Comparison of ENCODE assay signal across 12 cellular contexts in genomic region chr16:68286153-68287074, GRCh38. TPM values are rescaled to one million over a fixed set of nuclear protein-coding genes. Genes with fewer than 3 reads are reported as not detected.
DNase-seq lines count a peak whose midpoint lies in the region; ATAC-seq and TF ChIP-seq lines count a peak whose summit lies in the region.
"Had no signal": no experiment of that assay in that cellular context is flagged by ENCODE, and none has a peak within 500 bp of the region (broad histone marks: within the 10 kb centered on the region; RNA-seq: fewer than 3 reads in every experiment).

No MANE protein-coding gene starts in this region.

- peak; percentile 94 for ATAC-seq in DND-41 (ENCODE audit: insufficient read depth, low read depth)
- ATAC-seq in activated naive CD4-positive, alpha-beta T cell treated with anti-CD3 and anti-CD28 coated beads, Interleukin-2, amount 50 U/mL, for 72 hours: peak; percentile 11 to 40
- peak; percentile 69 for ATAC-seq in naive thymus-derived CD4-positive, alpha-beta T cell

- CTCF ChIA-PET in naive thymus-derived CD4-positive, alpha-beta T cell (lab: Charles Lee): interaction anchor here (0.6 to 27.4 kb wide), 8 partner anchors 8 to 41 kb away, joined by 3 to 317 read pairs (median 10); partner anchors contain the start of gene SLC7A6
- CTCF ChIA-PET in RWPE1 (lab: Yijun Ruan, JAX): interaction anchor here (0.6 to 2.8 kb wide), 3 partner anchors 22 to 443 kb away, joined by 3 to 12 read pairs (median 4); partner anchors contain the start of gene SLC7A6

- no peaks in the 10 kb centered on the region for H3K9me3 ChIP-seq in DND-41 (ENCODE audit: insufficient read depth, low read length, severe bottlenecking)
- no peaks in the 10 kb centered on the region for H3K9me3 ChIP-seq in naive thymus-derived CD4-positive, alpha-beta T cell (ENCODE audit: control insufficient read depth in 2 of 3, low read length in 3 of 3)
- H3K9me3 ChIP-seq: HAP-1 had no signal

- peak overlapping the region; percentile 50; the same call in 1 of the 2 replicates for H3K4me2 ChIP-seq in DND-41 (ENCODE audit: insufficient read depth, low read length)

- H3K4me1 ChIP-seq in DND-41 (ENCODE audit: insufficient read depth, low read length): peaks cover 46% of the 10 kb centered on the region
- peaks cover 80 to 98% of the 10 kb centered on the region in 2 donors for H3K4me1 ChIP-seq in naive thymus-derived CD4-positive, alpha-beta T cell (ENCODE audit: control insufficient read depth in 2 of 2, insufficient read depth in 2 of 2, low read length in 2 of 2)
- H3K4me1 ChIP-seq: HAP-1 had no signal

- H3K79me2 ChIP-seq in DND-41 (ENCODE audit: insufficient read depth, low read length): peaks cover 91% of the 10 kb centered on the region

- peak overlapping the region; percentile 78 to 93 (median 84) for H3K4me3 Mint-ChIP-seq in naive thymus-derived CD4-positive, alpha-beta T cell

- DNase-seq in DND-41: peak; percentile 70
- peak; percentile 85 for DNase-seq in KBM-7
- DNase-seq in activated naive CD4-positive, alpha-beta T cell treated with anti-CD3 and anti-CD28 coated beads, Interleukin-2, amount 50 U/mL, for 72 hours (ENCODE audit: low spot score in 2 of 2): no peak
- DNase-seq in naive thymus-derived CD4-positive, alpha-beta T cell: peak in 7 of 9 donors; percentile 58 to 76 (median 72)
- no peak for DNase-seq in mesenteric fat pad (ENCODE audit: low spot score)
- DNase-seq in NCI-H510A (lab: John Stamatoyannopoulos, UW): no peak
- DNase-seq in RWPE1 (ENCODE audit: low spot score): no peak
- no peak for DNase-seq in kidney tubule cell (ENCODE audit: low spot score)
- DNase-seq: NCI-H1092 treated with DMSO at 0.1 percent for 48 hours had no signal

- peaks cover 86% of the 10 kb centered on the region for H3K36me3 ChIP-seq in DND-41 (ENCODE audit: insufficient read depth, low read length)
- H3K36me3 ChIP-seq in naive thymus-derived CD4-positive, alpha-beta T cell (ENCODE audit: control insufficient read depth in 2 of 3, insufficient read depth in 3 of 3, low read length in 3 of 3): peaks cover 0 to 18% (median 0%) of the 10 kb centered on the region in 3 experiments
- H3K36me3 ChIP-seq: cardiac muscle cell had no signal

- H3K9ac ChIP-seq in DND-41 (ENCODE audit: low read depth, low read length): peak overlapping the region; percentile 33

- H2AFZ ChIP-seq in DND-41 (ENCODE audit: low read depth, low read length): no peak overlapping the region

- H3K27ac ChIP-seq in DND-41 (ENCODE audit: low read length) (peak overlapping the region; percentile 74), RWPE1 (no peak overlapping the region)
- peak overlapping the region; percentile 68 for H3K27ac ChIP-seq in naive thymus-derived CD4-positive, alpha-beta T cell (ENCODE audit: low read depth, low read length)
- H3K27ac ChIP-seq: cardiac muscle cell had no signal

- H3K4me3 ChIP-seq in DND-41 (ENCODE audit: low read depth in 1 of 2, low read length in 2 of 2): peak overlapping the region in 1 of 2 experiments; percentile 27; a peak in 2 of 4 replicates
- peak overlapping the region; percentile 62 for H3K4me3 ChIP-seq in naive thymus-derived CD4-positive, alpha-beta T cell (ENCODE audit: low read length)
- H3K4me3 ChIP-seq: cardiac muscle cell, HAP-1 had no signal

- peaks cover 32% of the 10 kb centered on the region for H4K20me1 ChIP-seq in DND-41 (ENCODE audit: insufficient read depth, low read length)

- H3K27ac Mint-ChIP-seq in activated naive CD4-positive, alpha-beta T cell treated with anti-CD3 and anti-CD28 coated beads, Interleukin-2, amount 50 U/mL, for 72 hours: peak overlapping the region; percentile 86 to 94
- peak overlapping the region; percentile 84 to 92 (median 90) for H3K27ac Mint-ChIP-seq in naive thymus-derived CD4-positive, alpha-beta T cell

- no peaks in the 10 kb centered on the region for H3K9me3 Mint-ChIP-seq in activated naive CD4-positive, alpha-beta T cell treated with anti-CD3 and anti-CD28 coated beads, Interleukin-2, amount 50 U/mL, for 72 hours
- peaks cover 0 to 4% (median 0%) of the 10 kb centered on the region in 11 donors for H3K9me3 Mint-ChIP-seq in naive thymus-derived CD4-positive, alpha-beta T cell

- POLR2A ChIA-PET in naive thymus-derived CD4-positive, alpha-beta T cell (lab: Charles Lee): interaction anchor here (0.7 to 13.7 kb wide), 10 partner anchors 8 to 43 kb away, joined by 3 to 531 read pairs (median 8); partner anchors contain the start of genes PLA2G15, PRMT7, SLC7A6 and SLC7A6OS
- POLR2A ChIA-PET in RWPE1 (lab: Yijun Ruan, JAX; ENCODE audit: low non-redundant PET): no interaction called here

- peaks cover 85 to 100% (median 94%) of the 10 kb centered on the region in 7 donors for H3K4me1 Mint-ChIP-seq in naive thymus-derived CD4-positive, alpha-beta T cell

- intact Hi-C loops in naive thymus-derived CD4-positive, alpha-beta T cell (cut with micrococcal nuclease): loop anchor here (1.0 to 10.0 kb wide), 7 partner anchors 10 to 722 kb away; partner anchors contain the start of genes SLC7A6OS (in 2 of the 2), CTCF (in 1 of the 2), SLC7A6 (in 1 of the 2) and SMPD3 (in 1 of the 2)

- in situ Hi-C loops in KBM-7 (cut with MboI; ENCODE audit: low pct_unique_long_range_greater_than_20kb, low sequenced_read_pairs): no loop called here

- TF ChIP-seq CTCF in DND-41 (IDR thresholded peaks at IDR 0.05; ENCODE audit: borderline replicate concordance, extremely low read depth, low read length, poor library complexity, severe bottlenecking) (no peak), RWPE1 (conservative IDR thresholded peaks at IDR 0.05; ENCODE audit: low read depth) (no peak)

- peaks cover 37 to 39% of the 10 kb centered on the region in 2 donors for H3K36me3 Mint-ChIP-seq in activated naive CD4-positive, alpha-beta T cell treated with anti-CD3 and anti-CD28 coated beads, Interleukin-2, amount 50 U/mL, for 72 hours
- H3K36me3 Mint-ChIP-seq in naive thymus-derived CD4-positive, alpha-beta T cell: peaks cover 16 to 62% (median 35%) of the 10 kb centered on the region in 5 donors

- no peaks in the 10 kb centered on the region for H3K27me3 ChIP-seq in DND-41 (ENCODE audit: insufficient read depth, low read length, poor library complexity)
- H3K27me3 ChIP-seq in naive thymus-derived CD4-positive, alpha-beta T cell (ENCODE audit: control insufficient read depth in 2 of 2, insufficient read depth in 2 of 2, low read length in 2 of 2): no peaks in the 10 kb centered on the region
- H3K27me3 ChIP-seq: cardiac muscle cell had no signal

- H3K27me3 Mint-ChIP-seq in naive thymus-derived CD4-positive, alpha-beta T cell: no peaks in the 10 kb centered on the region

RNA-seq across cellular contexts. Expression of gene SLC7A6, which starts 22.1 kb away (rescaled TPM):
- total RNA-seq in activated naive CD4-positive, alpha-beta T cell treated with anti-CD3 and anti-CD28 coated beads, Interleukin-2, amount 50 U/mL, for 72 hours: 10 to 100 TPM; 69.0 to 97.7 TPM
- total RNA-seq in naive thymus-derived CD4-positive, alpha-beta T cell: 100 to 1,000 TPM; 112 to 248 (median 207) TPM
- polyA plus RNA-seq in naive thymus-derived CD4-positive, alpha-beta T cell: 10 to 100 TPM; 29.3 to 31.1 TPM
- 264 TPM for total RNA-seq in mesenteric fat pad

RNA-seq across cellular contexts. Expression of gene SLC7A6OS, which starts 24.3 kb away (rescaled TPM):
- 10 to 100 TPM; 21.4 to 29.6 TPM for total RNA-seq in activated naive CD4-positive, alpha-beta T cell treated with anti-CD3 and anti-CD28 coated beads, Interleukin-2, amount 50 U/mL, for 72 hours
- 10 to 100 TPM; 31.4 to 50.3 (median 34.8) TPM for total RNA-seq in naive thymus-derived CD4-positive, alpha-beta T cell
- polyA plus RNA-seq in naive thymus-derived CD4-positive, alpha-beta T cell: 10 to 100 TPM; 22.1 to 35.6 TPM
- 12.3 TPM for total RNA-seq in mesenteric fat pad

RNA-seq across cellular contexts. Expression of gene PRMT7, which starts 24.4 kb away (rescaled TPM):
- total RNA-seq in activated naive CD4-positive, alpha-beta T cell treated with anti-CD3 and anti-CD28 coated beads, Interleukin-2, amount 50 U/mL, for 72 hours: 10 to 100 TPM; 33.7 to 80.2 TPM
- 10 to 100 TPM; 60.8 to 95.1 (median 89.4) TPM for total RNA-seq in naive thymus-derived CD4-positive, alpha-beta T cell
- polyA plus RNA-seq in naive thymus-derived CD4-positive, alpha-beta T cell: 10 to 100 TPM; 42.5 to 47.6 TPM
- 35.7 TPM for total RNA-seq in mesenteric fat pad

RNA-seq across cellular contexts. Expression of gene PLA2G15, which starts 41.2 kb away (rescaled TPM):
- total RNA-seq in activated naive CD4-positive, alpha-beta T cell treated with anti-CD3 and anti-CD28 coated beads, Interleukin-2, amount 50 U/mL, for 72 hours: 1 to 10 TPM; 9.7 to 9.8 TPM
- total RNA-seq in naive thymus-derived CD4-positive, alpha-beta T cell: 10 to 100 TPM in 2 of 5 experiments, 1 to 10 TPM in 3; 8.5 to 16.8 (median 9.9) TPM
- polyA plus RNA-seq in naive thymus-derived CD4-positive, alpha-beta T cell: 10 to 100 TPM in 1 of 2 donors, 1 to 10 TPM in 1; 6.8 to 15.6 TPM
- total RNA-seq in mesenteric fat pad: 40.2 TPM

RNA-seq across cellular contexts. Expression of gene ESRP2, which starts 50.5 kb away (rescaled TPM):
- total RNA-seq in activated naive CD4-positive, alpha-beta T cell treated with anti-CD3 and anti-CD28 coated beads, Interleukin-2, amount 50 U/mL, for 72 hours: under 1 TPM; 0.43 to 0.48 TPM
- total RNA-seq in naive thymus-derived CD4-positive, alpha-beta T cell: not detected
- polyA plus RNA-seq in naive thymus-derived CD4-positive, alpha-beta T cell: under 1 TPM; 0.11 to 0.29 TPM
- total RNA-seq in mesenteric fat pad: 0.71 TPM
- total RNA-seq: T-helper 1 cell treated with Interleukin-12 subunit alpha and Interleukin-12 subunit beta and Interleukin-4 antibody, amounts not matched to agents 30 ng/mL and 1 ng/mL, for 36 hours had no signal

Comparison
In these comparisons a context has a peak if more than half of its experiments do, and no peak if none do; other contexts are left out.
1. ATAC-seq: peak in every context shown above with its lines; median percentile 94 in DND-41; 69 in naive thymus-derived CD4-positive, alpha-beta T cell; 26 in activated naive CD4-positive, alpha-beta T cell treated with anti-CD3 and anti-CD28 coated beads, Interleukin-2, amount 50 U/mL, for 72 hours.
2. DNase-seq: peak in DND-41 (single experiment), KBM-7 (single experiment) and naive thymus-derived CD4-positive, alpha-beta T cell (7 of 9); none in activated naive CD4-positive, alpha-beta T cell treated with anti-CD3 and anti-CD28 coated beads, Interleukin-2, amount 50 U/mL, for 72 hours (0 of 2), mesenteric fat pad (single experiment), NCI-H510A (single experiment), RWPE1 (single experiment) and kidney tubule cell (single experiment).